Comparison of ENCODE assay signal across 1 cellular context in the genomic region with DNA sequence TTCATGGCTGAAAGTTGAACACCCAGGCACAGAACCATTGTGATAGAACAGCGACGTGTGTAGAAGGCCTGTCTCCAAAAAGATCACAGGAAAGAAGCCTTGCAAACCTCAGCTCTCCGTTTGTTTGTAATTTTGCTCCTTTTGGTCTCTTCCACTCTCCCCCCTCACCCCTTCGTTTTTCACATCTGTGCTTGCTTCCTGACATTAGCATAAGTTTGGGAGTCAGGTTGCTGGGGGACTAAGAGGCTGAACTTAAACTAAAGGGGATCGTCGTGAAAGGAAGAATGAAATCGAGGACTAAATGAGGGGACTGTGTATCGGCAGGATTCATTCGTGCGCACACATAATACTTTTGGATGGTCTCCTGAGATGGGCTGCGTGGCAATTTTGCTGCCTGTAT.
TF ChIP-seq lines count a peak whose summit lies in the region.

No MANE protein-coding gene starts in this region.

TF ChIP-seq in IMR-90, 13 proteins besides CTCF, POLR2A, EP300 and RAD21 (continued from another document):
- TF ChIP-seq BHLHE40 (IDR thresholded peaks at IDR 0.05; ENCODE audit: low read depth, low read length) = no peak
- TF ChIP-seq MAFK (IDR thresholded peaks at IDR 0.05; ENCODE audit: low read depth, low read length) = no peak
- TF ChIP-seq CHD1 (IDR thresholded peaks at IDR 0.05; ENCODE audit: low read depth, low read length) = no peak
